In the genomic region with DNA sequence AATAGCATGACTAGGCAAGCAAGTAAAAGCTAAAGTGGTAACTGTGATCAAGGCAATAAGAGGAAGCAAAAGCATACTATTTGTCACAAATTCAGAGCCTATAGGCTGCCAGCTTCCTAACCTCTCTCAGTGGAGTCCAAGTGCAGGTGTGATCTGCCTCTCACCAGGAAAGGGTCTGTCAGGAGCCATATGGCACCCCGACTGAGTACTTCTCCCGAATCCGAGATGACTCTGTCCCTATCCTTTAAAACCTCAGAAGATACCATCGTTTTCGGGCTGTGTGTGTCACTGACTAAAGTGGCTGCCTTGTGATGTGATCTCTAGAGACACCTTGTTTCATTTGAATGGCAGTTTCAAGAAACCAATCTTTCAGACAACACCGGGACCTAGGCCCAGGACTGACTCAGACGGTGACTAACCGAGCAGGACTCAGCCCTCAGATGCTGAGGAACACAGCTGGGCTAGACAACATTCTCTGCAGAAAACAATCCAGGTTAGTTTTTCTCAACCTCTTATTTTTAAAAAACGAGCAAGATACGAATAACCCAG, we compare ENCODE assay signal across 1 cellular context.
A peak's percentile ranks its signal among the peaks of the same experiment; 100 is the strongest.
TF ChIP-seq lines count a peak whose summit lies in the region.

No MANE protein-coding gene starts in this region.

TF ChIP-seq in GM12878, 131 proteins besides CTCF, POLR2A, EP300 and RAD21 (continued from another document):
- TF ChIP-seq PBX3 (IDR thresholded peaks at IDR 0.05; ENCODE audit: insufficient replicate concordance, low read depth, low read length) (peak; percentile 47), MXI1 (IDR thresholded peaks at IDR 0.05; ENCODE audit: low read depth, low read length) (no peak), TCF12 (IDR thresholded peaks at IDR 0.05; ENCODE audit: low read depth, low read length) (0 out of 2 replicates have a peak, but pooled peaks have one; percentile 49), RELA (IDR thresholded peaks at IDR 0.05; ENCODE audit: borderline replicate concordance, partially characterized antibody) (no peak), CHD1 (IDR thresholded peaks at IDR 0.05; ENCODE audit: low read depth, low read length) (no peak), JUND (IDR thresholded peaks at IDR 0.05; ENCODE audit: low read depth, low read length) (no peak), BRCA1 (IDR thresholded peaks at IDR 0.05; ENCODE audit: low read depth, low read length) (no peak), CHD4 (IDR thresholded peaks at IDR 0.05) (no peak), RAD51 (IDR thresholded peaks at IDR 0.05) (no peak), NR2C1 (IDR thresholded peaks at IDR 0.05) (no peak), NBN (IDR thresholded peaks at IDR 0.05) (peak; percentile 66; the same call in 1 of the 2 replicates), MYB (IDR thresholded peaks at IDR 0.05; ENCODE audit: borderline replicate concordance, low read depth, low read length) (no peak), ASH2L (IDR thresholded peaks at IDR 0.05; ENCODE audit: borderline replicate concordance, low read depth) (no peak), SP1 (IDR thresholded peaks at IDR 0.05; ENCODE audit: low read depth, low read length) (peak; percentile 6), TAF1 (IDR thresholded peaks at IDR 0.05; ENCODE audit: borderline replicate concordance, low read depth, low read length) (peak; percentile 22; the same call in 1 of the 2 replicates), YY1 (IDR thresholded peaks at IDR 0.05; ENCODE audit: low read depth, low read length) (0 out of 2 replicates have a peak, but pooled peaks have one; percentile 40), RBBP5 (conservative IDR thresholded peaks at IDR 0.05) (no peak)
- TF ChIP-seq, protein P1, sequence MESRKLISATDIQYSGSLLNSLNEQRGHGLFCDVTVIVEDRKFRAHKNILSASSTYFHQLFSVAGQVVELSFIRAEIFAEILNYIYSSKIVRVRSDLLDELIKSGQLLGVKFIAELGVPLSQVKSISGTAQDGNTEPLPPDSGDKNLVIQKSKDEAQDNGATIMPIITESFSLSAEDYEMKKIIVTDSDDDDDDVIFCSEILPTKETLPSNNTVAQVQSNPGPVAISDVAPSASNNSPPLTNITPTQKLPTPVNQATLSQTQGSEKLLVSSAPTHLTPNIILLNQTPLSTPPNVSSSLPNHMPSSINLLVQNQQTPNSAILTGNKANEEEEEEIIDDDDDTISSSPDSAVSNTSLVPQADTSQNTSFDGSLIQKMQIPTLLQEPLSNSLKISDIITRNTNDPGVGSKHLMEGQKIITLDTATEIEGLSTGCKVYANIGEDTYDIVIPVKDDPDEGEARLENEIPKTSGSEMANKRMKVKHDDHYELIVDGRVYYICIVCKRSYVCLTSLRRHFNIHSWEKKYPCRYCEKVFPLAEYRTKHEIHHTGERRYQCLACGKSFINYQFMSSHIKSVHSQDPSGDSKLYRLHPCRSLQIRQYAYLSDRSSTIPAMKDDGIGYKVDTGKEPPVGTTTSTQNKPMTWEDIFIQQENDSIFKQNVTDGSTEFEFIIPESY (IDR thresholded peaks at IDR 0.05): no peak
- TF ChIP-seq, protein P2, sequence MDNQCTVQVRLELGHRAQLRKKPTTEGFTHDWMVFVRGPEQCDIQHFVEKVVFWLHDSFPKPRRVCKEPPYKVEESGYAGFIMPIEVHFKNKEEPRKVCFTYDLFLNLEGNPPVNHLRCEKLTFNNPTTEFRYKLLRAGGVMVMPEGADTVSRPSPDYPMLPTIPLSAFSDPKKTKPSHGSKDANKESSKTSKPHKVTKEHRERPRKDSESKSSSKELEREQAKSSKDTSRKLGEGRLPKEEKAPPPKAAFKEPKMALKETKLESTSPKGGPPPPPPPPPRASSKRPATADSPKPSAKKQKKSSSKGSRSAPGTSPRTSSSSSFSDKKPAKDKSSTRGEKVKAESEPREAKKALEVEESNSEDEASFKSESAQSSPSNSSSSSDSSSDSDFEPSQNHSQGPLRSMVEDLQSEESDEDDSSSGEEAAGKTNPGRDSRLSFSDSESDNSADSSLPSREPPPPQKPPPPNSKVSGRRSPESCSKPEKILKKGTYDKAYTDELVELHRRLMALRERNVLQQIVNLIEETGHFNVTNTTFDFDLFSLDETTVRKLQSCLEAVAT (IDR thresholded peaks at IDR 0.05): peak; percentile 79
